2 cellular contexts compared by ENCODE assay signal in genomic region chr12:117421987-117422386, GRCh38.
TF ChIP-seq lines count a peak whose summit lies in the region.

No MANE protein-coding gene starts in this region.

TF ChIP-seq in liver, 16 proteins besides CTCF, POLR2A, EP300 and RAD21 (continued from another document):
- TF ChIP-seq REST (IDR thresholded peaks at IDR 0.05), result peak; percentile 74
- peak; percentile 95 to 97 for TF ChIP-seq RXRA (IDR thresholded peaks at IDR 0.05)
- TF ChIP-seq JUND (IDR thresholded peaks at IDR 0.05), result peak in 1 of 2 donors; percentile 76
- peak; percentile 80 for TF ChIP-seq MAX (IDR thresholded peaks at IDR 0.05)
- TF ChIP-seq HNF4A (conservative IDR thresholded peaks at IDR 0.05), result peak; percentile 93 to 96
- peak; percentile 73 for TF ChIP-seq ZBTB33 (IDR thresholded peaks at IDR 0.05)
- TF ChIP-seq ATF3 (IDR thresholded peaks at IDR 0.05), result peak; percentile 51

TF ChIP-seq in HepG2, 621 proteins besides CTCF, POLR2A, EP300 and RAD21 (continued from another document):
- no peak for TF ChIP-seq THRA (CRISPR knock-in tag; IDR thresholded peaks at IDR 0.05; ENCODE audit: borderline replicate concordance)
- no peak for TF ChIP-seq PBX3 (CRISPR knock-in tag; IDR thresholded peaks at IDR 0.05; ENCODE audit: borderline replicate concordance)
- TF ChIP-seq FOSL2 (CRISPR knock-in tag; IDR thresholded peaks at IDR 0.05), result no peak
- TF ChIP-seq KLF16 (CRISPR knock-in tag; IDR thresholded peaks at IDR 0.05), result no peak
TF ChIP-seq in HepG2: peak in this region for 0.
